16 cellular contexts compared by ENCODE assay signal in genomic region chr3:74033366-74033765, GRCh38.
DNase-seq lines count a peak whose midpoint lies in the region; ATAC-seq and TF ChIP-seq lines count a peak whose summit lies in the region.
"Had no signal": no experiment of that assay in that cellular context is flagged by ENCODE, and none has a peak within 500 bp of the region (broad histone marks: within the 10 kb centered on the region; RNA-seq: fewer than 3 reads in every experiment).

No MANE protein-coding gene starts in this region.

- H3K27me3 ChIP-seq in neural progenitor cell: no peaks in the 10 kb centered on the region
- H3K27me3 ChIP-seq: BE2C had no signal

- no peaks in the 10 kb centered on the region for H3K79me2 ChIP-seq in neural progenitor cell (ENCODE audit: low read depth)

- no peak overlapping the region for H3K27ac ChIP-seq in neural progenitor cell

- no peaks in the 10 kb centered on the region for H3K9me3 Mint-ChIP-seq in neural progenitor cell
- H3K9me3 Mint-ChIP-seq: H9 had no signal

- H3K4me2 ChIP-seq in neural progenitor cell: no peak overlapping the region

- no peaks in the 10 kb centered on the region for H3K4me1 Mint-ChIP-seq in neural progenitor cell
- H3K4me1 Mint-ChIP-seq: CD4-positive, CD25-positive, alpha-beta regulatory T cell; CD8-positive, alpha-beta memory T cell; IgD-negative memory B cell had no signal

- ATAC-seq in GM19467 (IDR thresholded peaks at IDR 0.05; ENCODE audit: unreplicated experiment): no peak
- ATAC-seq: HepG2 had no signal

- H3K36me3 Mint-ChIP-seq in neural progenitor cell: no peaks in the 10 kb centered on the region
- H3K36me3 Mint-ChIP-seq: CD4-positive, CD25-positive, alpha-beta regulatory T cell; IgD-negative memory B cell had no signal

- H3K4me3 ChIP-seq in choroid plexus epithelial cell (ENCODE audit: low read depth, low read length): no peak overlapping the region
- H3K4me3 ChIP-seq in neural progenitor cell: no peak overlapping the region

- no peak overlapping the region for H3K4me3 Mint-ChIP-seq in neural progenitor cell
- H3K4me3 Mint-ChIP-seq: CD4-positive, CD25-positive, alpha-beta regulatory T cell; CD8-positive, alpha-beta memory T cell; H9; IgD-negative memory B cell had no signal

- no peaks in the 10 kb centered on the region for H4K20me1 ChIP-seq in neural progenitor cell (ENCODE audit: low read depth)

- TF ChIP-seq CTCF in choroid plexus epithelial cell (conservative IDR thresholded peaks at IDR 0.05; ENCODE audit: low read depth, low read length): no peak
- TF ChIP-seq CTCF in neural progenitor cell (IDR thresholded peaks at IDR 0.05): no peak

- H3K4me1 ChIP-seq in neural progenitor cell: no peaks in the 10 kb centered on the region
- H3K4me1 ChIP-seq: BE2C had no signal

- no peaks in the 10 kb centered on the region for H3K9me3 ChIP-seq in neural progenitor cell (ENCODE audit: low read depth)
- H3K9me3 ChIP-seq: BE2C had no signal

- H3K27me3 Mint-ChIP-seq in neural progenitor cell (ENCODE audit: insufficient read depth, low read depth): peaks cover 3% of the 10 kb centered on the region
- H3K27me3 Mint-ChIP-seq: CD4-positive, CD25-positive, alpha-beta regulatory T cell; CD8-positive, alpha-beta memory T cell; IgD-negative memory B cell had no signal

- no peaks in the 10 kb centered on the region for H3F3A ChIP-seq in neural progenitor cell (ENCODE audit: low read depth)

- DNase-seq in NCI-H510A treated with DMSO at 0.1 percent for 48 hours (lab: John Stamatoyannopoulos, UW): peak; percentile 22
- DNase-seq in NCI-H510A (lab: John Stamatoyannopoulos, UW): no peak
- DNase-seq in choroid plexus epithelial cell (ENCODE audit: low read depth): peak; percentile 2
- DNase-seq in neural progenitor cell (ENCODE audit: low spot score): no peak
- no peak for DNase-seq in NCI-H2029 (lab: John Stamatoyannopoulos, UW)
- DNase-seq: BE2C; C1 segment of cervical spinal cord; CD4-positive, CD25-positive, alpha-beta regulatory T cell; CD8-positive, alpha-beta memory T cell; COR-L47; DMS79 treated with DMSO at 0.1 percent for 48 hours; GF-D8; H9 had no signal

- no peaks in the 10 kb centered on the region for H3K36me3 ChIP-seq in neural progenitor cell
- H3K36me3 ChIP-seq: BE2C had no signal

- H3K9ac ChIP-seq in neural progenitor cell: no peak overlapping the region

- H2AFZ ChIP-seq in neural progenitor cell (replicated peaks): peak overlapping the region; percentile 57

- H3K27ac Mint-ChIP-seq in neural progenitor cell: no peak overlapping the region
- H3K27ac Mint-ChIP-seq: CD4-positive, CD25-positive, alpha-beta regulatory T cell; H9; IgD-negative memory B cell had no signal

Comparison
In these comparisons a context has a peak if more than half of its experiments do, and no peak if none do; other contexts are left out.
1. DNase-seq: peak in NCI-H510A treated with DMSO at 0.1 percent for 48 hours (single experiment) and choroid plexus epithelial cell (single experiment); none in NCI-H510A (single experiment), neural progenitor cell (single experiment) and NCI-H2029 (single experiment).